In genomic region chr11:110432713-110433392, GRCh38 we compare ENCODE assay signal across 11 cellular contexts. TPM values are rescaled to one million over a fixed set of nuclear protein-coding genes. Genes with fewer than 3 reads are reported as not detected.
DNase-seq lines count a peak whose midpoint lies in the region; ATAC-seq and TF ChIP-seq lines count a peak whose summit lies in the region.
"Had no signal": no experiment of that assay in that cellular context is flagged by ENCODE, and none has a peak within 500 bp of the region (broad histone marks: within the 10 kb centered on the region; RNA-seq: fewer than 3 reads in every experiment).

No MANE protein-coding gene starts in this region.

- H3K9ac ChIP-seq in Karpas-422 (ENCODE audit: low read length) = peak overlapping the region; percentile 1; the same call in 1 of the 2 replicates
- H3K9ac ChIP-seq: KMS-11 had no signal

- H2AFZ ChIP-seq in Karpas-422 (ENCODE audit: low read length) = no peak overlapping the region

- H3K9me2 ChIP-seq in DOHH2 (replicated peaks; ENCODE audit: control insufficient read depth, low read length) = no peaks in the 10 kb centered on the region
- no peaks in the 10 kb centered on the region for H3K9me2 ChIP-seq in Karpas-422 (replicated peaks; ENCODE audit: insufficient read depth, low read length)

- H4K20me1 ChIP-seq in DOHH2 (ENCODE audit: control insufficient read depth, insufficient read depth, low read depth, low read length) (peaks cover 10% of the 10 kb centered on the region; the same call in 1 of the 2 replicates), Karpas-422 (ENCODE audit: insufficient read depth, low read depth, low read length) (peaks cover 35% of the 10 kb centered on the region)

- peak overlapping the region; percentile 19 for H3K4me3 ChIP-seq in DOHH2 (ENCODE audit: low read length)
- no peak overlapping the region for H3K4me3 ChIP-seq in Karpas-422 (ENCODE audit: low read length)
- no peak overlapping the region for H3K4me3 ChIP-seq in body of pancreas

- H3K27me3 ChIP-seq in DOHH2 (ENCODE audit: control insufficient read depth, low read length) (no peaks in the 10 kb centered on the region), Karpas-422 (ENCODE audit: low read length) (no peaks in the 10 kb centered on the region), body of pancreas (no peaks in the 10 kb centered on the region)
- H3K27me3 ChIP-seq: spleen had no signal

- H3K27ac ChIP-seq in DOHH2 (ENCODE audit: low read depth, low read length) = no peak overlapping the region
- no peak overlapping the region for H3K27ac ChIP-seq in Karpas-422 (ENCODE audit: low read length)
- H3K27ac ChIP-seq in body of pancreas = peak overlapping the region in 3 of 4 donors; percentile 90 to 93 (median 91)
- H3K27ac ChIP-seq: KMS-11, spleen had no signal

- TF ChIP-seq POLR2A in body of pancreas (IDR thresholded peaks at IDR 0.05) = no peak

- no peak for DNase-seq in Karpas-422
- DNase-seq in body of pancreas = no peak
- DNase-seq in naive thymus-derived CD8-positive, alpha-beta T cell = no peak
- DNase-seq in LoVo (ENCODE audit: low spot score) = no peak
- no peak for DNase-seq in NCI-H1436 treated with DMSO at 0.1 percent for 48 hours (lab: John Stamatoyannopoulos, UW)
- DNase-seq in NCI-H187 treated with DMSO at 0.1 percent for 48 hours (lab: John Stamatoyannopoulos, UW) = no peak
- DNase-seq: amygdala, spleen had no signal

- no peak for TF ChIP-seq CTCF in DOHH2 (IDR thresholded peaks at IDR 0.05; ENCODE audit: low read depth, low read length, poor library complexity, severe bottlenecking)
- TF ChIP-seq CTCF in body of pancreas (IDR thresholded peaks at IDR 0.05) = no peak

- no peaks in the 10 kb centered on the region for H3K27me3 Mint-ChIP-seq in naive thymus-derived CD8-positive, alpha-beta T cell

- POLR2A ChIA-PET in naive thymus-derived CD8-positive, alpha-beta T cell (lab: Charles Lee) = interaction anchor here (1.0 kb wide), 1 partner anchor 232 kb away, joined by 3 read pairs; no protein-coding TSS in a partner anchor

- peak overlapping the region in 7 of 10 donors; percentile 11 to 83 (median 37) for H3K27ac Mint-ChIP-seq in naive thymus-derived CD8-positive, alpha-beta T cell
- H3K27ac Mint-ChIP-seq: WTC11 had no signal

- H3K4me1 Mint-ChIP-seq in naive thymus-derived CD8-positive, alpha-beta T cell = peaks cover 23 to 65% (median 61%) of the 10 kb centered on the region in 4 donors

- no peaks in the 10 kb centered on the region for H3K9me3 Mint-ChIP-seq in naive thymus-derived CD8-positive, alpha-beta T cell
- H3K9me3 Mint-ChIP-seq: WTC11 had no signal

- H3K4me2 ChIP-seq in DOHH2 (ENCODE audit: low read length) = peak overlapping the region; percentile 43
- peak overlapping the region; percentile 79 for H3K4me2 ChIP-seq in Karpas-422 (ENCODE audit: low read depth, low read length, poor library complexity, severe bottlenecking)

- WGBS in body of pancreas, 2 donors = 38 to 43% methylated on average over 7 of the region's 7 CpGs

- no peaks in the 10 kb centered on the region for H3K9me3 ChIP-seq in DOHH2 (ENCODE audit: control insufficient read depth, insufficient read depth, low read length)
- H3K9me3 ChIP-seq in Karpas-422 (ENCODE audit: low read length) = no peaks in the 10 kb centered on the region
- no peaks in the 10 kb centered on the region for H3K9me3 ChIP-seq in body of pancreas
- H3K9me3 ChIP-seq: spleen had no signal

- peaks cover 25% of the 10 kb centered on the region for H3K36me3 ChIP-seq in DOHH2 (ENCODE audit: control insufficient read depth, low read length)
- H3K36me3 ChIP-seq in Karpas-422 (ENCODE audit: insufficient read depth, low read length) = peaks cover 11% of the 10 kb centered on the region; the same call in 1 of the 2 replicates
- H3K36me3 ChIP-seq in body of pancreas (replicated peaks in 1 of 2; ENCODE audit: insufficient read depth in 1 of 2, low read depth in 2 of 2) = peaks cover 0 to 2% of the 10 kb centered on the region in 2 donors

- H3K4me1 ChIP-seq in DOHH2 (ENCODE audit: control insufficient read depth, low read length) (peaks cover 36% of the 10 kb centered on the region), Karpas-422 (ENCODE audit: low read length) (peaks cover 33% of the 10 kb centered on the region), body of pancreas (peaks cover 56% of the 10 kb centered on the region)

- H3K36me3 Mint-ChIP-seq in naive thymus-derived CD8-positive, alpha-beta T cell = peaks cover 0 to 17% (median 6%) of the 10 kb centered on the region in 3 donors

- peak overlapping the region in 9 of 10 donors; percentile 6 to 99 (median 31) for H3K4me3 Mint-ChIP-seq in naive thymus-derived CD8-positive, alpha-beta T cell
- H3K4me3 Mint-ChIP-seq: WTC11 had no signal

- H3K79me2 ChIP-seq in DOHH2 (ENCODE audit: control insufficient read depth, low read length) (peaks cover 76% of the 10 kb centered on the region), Karpas-422 (ENCODE audit: low read length) (peaks cover 73% of the 10 kb centered on the region)

- no peak for ATAC-seq in body of pancreas
- ATAC-seq in naive thymus-derived CD8-positive, alpha-beta T cell = no peak
- ATAC-seq: WTC11 had no signal

- peaks cover 7% of the 10 kb centered on the region; the same call in 1 of the 2 replicates for H3F3A ChIP-seq in DOHH2 (ENCODE audit: control insufficient read depth, insufficient read depth)

- intact Hi-C loops in body of pancreas (cut with DNase I) = no loop called here

RNA-seq across cellular contexts. Expression of gene FDX1, which starts 3.1 kb away (rescaled TPM):
- total RNA-seq in Karpas-422 (2014; rRNA removed; shearing (Covaris generic); ENCODE audit: low replicate concordance) = 24.0 and 30.4 TPM in 2 replicates
- 10 to 100 TPM; 14.0 to 15.2 TPM for total RNA-seq in body of pancreas
- total RNA-seq in naive thymus-derived CD8-positive, alpha-beta T cell = 10 to 100 TPM; 11.0 to 12.4 TPM
- 10 to 100 TPM; 15.8 to 18.2 (median 17.1) TPM for polyA plus RNA-seq in naive thymus-derived CD8-positive, alpha-beta T cell

Comparison
In these comparisons a context has a peak if more than half of its experiments do, and no peak if none do; other contexts are left out.
1. H3K27ac ChIP-seq: peak in body of pancreas (3 of 4); none in DOHH2 (single experiment) and Karpas-422 (single experiment).